ENCODE assay signal across 22 cellular contexts in the genomic region with DNA sequence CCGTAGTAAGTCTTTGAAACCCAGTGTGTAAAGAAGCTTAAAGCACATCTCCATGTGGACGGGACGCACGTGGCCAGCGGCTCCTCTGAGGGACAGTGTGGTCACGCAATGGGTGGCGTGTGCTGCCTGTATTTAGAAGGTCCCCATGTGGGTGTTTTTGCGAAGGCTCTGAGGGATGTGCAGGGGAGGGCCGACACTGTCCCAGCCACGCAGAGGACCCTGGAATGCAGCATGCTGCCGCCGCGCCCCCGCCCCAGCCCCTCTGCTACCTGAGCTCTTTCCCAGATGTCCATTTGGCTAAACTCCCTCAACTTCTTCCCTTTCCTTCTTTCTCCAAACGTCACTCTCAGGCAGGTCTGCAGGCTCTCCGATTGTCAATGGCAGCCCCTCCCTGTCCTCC.
"Had no signal": no experiment of that assay in that cellular context is flagged by ENCODE, and none has a peak within 500 bp of the region (broad histone marks: within the 10 kb centered on the region; RNA-seq: fewer than 3 reads in every experiment).

No MANE protein-coding gene starts in this region.

- H3K27ac Mint-ChIP-seq: activated naive CD4-positive, alpha-beta T cell treated with anti-CD3 and anti-CD28 coated beads, Interleukin-2, amount 50 U/mL, for 24 hours; T-cell had no signal

- H3K27me3 Mint-ChIP-seq: activated naive CD4-positive, alpha-beta T cell treated with anti-CD3 and anti-CD28 coated beads, Interleukin-2, amount 50 U/mL, for 24 hours; T-cell had no signal

- H3K9me3 ChIP-seq: breast epithelium had no signal

- ATAC-seq: activated CD4-positive, CD25-positive, alpha-beta regulatory T cell treated with anti-CD3 and anti-CD28 coated beads, Interleukin-2, amount 50 U/mL, for 24 hours; activated CD8-positive, alpha-beta T cell treated with anti-CD3 and anti-CD28 coated beads, Interleukin-2, amount 10 ng/mL, durations not matched to agents 7 days and 5 days; PC-3 had no signal

- H3K4me1 ChIP-seq: breast epithelium had no signal

- DNase-seq: activated CD4-positive, alpha-beta T cell treated with anti-CD3 and anti-CD28 coated beads for 4 hours; activated CD8-positive, alpha-beta memory T cell treated with anti-CD3 and anti-CD28 coated beads, Interleukin-2, amount 50 U/mL, for 48 hours; activated CD8-positive, alpha-beta T cell treated with anti-CD3 and anti-CD28 coated beads, Interleukin-2, amount 10 ng/mL, durations not matched to agents 7 days and 5 days; activated effector memory CD4-positive, alpha-beta T cell treated with Interleukin-2 at 50 U/mL for 16 hours; activated naive CD4-positive, alpha-beta T cell; activated T-cell treated with anti-CD3 and anti-CD28 coated beads, Interleukin-2, amount 50 U/mL, for 1 hour; aorta; central memory CD4-positive, alpha-beta T cell; NCI-H1048; NCI-H146; NCI-H187 treated with DMSO at 0.1 percent for 48 hours; NCI-H2081 treated with DMSO at 0.1 percent for 48 hours; NCI-H446; NCI-H524; PC-3; SIG-M5; T-cell; T-helper 2 cell; WERI-Rb-1 had no signal

- H3K27me3 ChIP-seq: breast epithelium had no signal

- H3K9me3 Mint-ChIP-seq: T-cell had no signal

- H3K4me3 Mint-ChIP-seq: activated CD8-positive, alpha-beta T cell treated with anti-CD3 and anti-CD28 coated beads, Interleukin-2, amount 10 ng/mL, durations not matched to agents 7 days and 5 days; activated naive CD4-positive, alpha-beta T cell treated with anti-CD3 and anti-CD28 coated beads, Interleukin-2, amount 50 U/mL, for 24 hours; T-cell had no signal

- H3K36me3 ChIP-seq: breast epithelium, WERI-Rb-1 had no signal

- H3K27ac ChIP-seq: breast epithelium, WERI-Rb-1 had no signal

- H3K4me3 ChIP-seq: breast epithelium had no signal
